12 cellular contexts compared by ENCODE assay signal in the genomic region with DNA sequence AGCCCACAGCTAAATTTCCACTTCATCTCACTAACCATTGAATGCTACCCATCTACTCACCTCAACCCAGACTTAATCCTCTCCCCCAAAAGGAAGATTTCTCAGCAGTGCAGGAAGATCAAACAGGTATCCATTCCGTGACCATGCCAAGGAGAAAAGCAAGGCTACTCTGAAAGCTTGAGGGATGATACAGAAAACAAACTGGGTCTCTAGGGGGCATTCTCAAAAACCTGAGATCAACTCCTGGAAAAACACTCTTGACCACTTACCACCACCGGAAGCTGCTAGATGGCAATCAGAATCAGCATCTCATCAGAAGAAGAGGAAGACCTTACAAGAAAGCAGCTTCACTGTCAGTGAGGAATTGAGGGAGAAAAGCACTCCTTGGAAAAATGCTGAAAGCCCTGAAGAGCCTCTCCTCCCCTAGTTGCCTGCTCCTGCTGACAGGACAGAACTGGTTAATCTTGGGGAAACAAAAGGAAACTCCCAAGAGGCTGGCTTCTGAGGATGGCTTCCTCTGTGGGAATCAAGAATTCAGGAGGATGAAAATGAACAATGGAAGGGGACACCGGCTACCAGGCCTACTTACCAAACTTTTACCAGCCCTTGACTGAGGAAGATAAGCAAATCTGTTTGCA. TPM values are rescaled to one million over a fixed set of nuclear protein-coding genes. Genes with fewer than 3 reads are reported as not detected.
DNase-seq lines count a peak whose midpoint lies in the region; ATAC-seq and TF ChIP-seq lines count a peak whose summit lies in the region.
"Had no signal": no experiment of that assay in that cellular context is flagged by ENCODE, and none has a peak within 500 bp of the region (broad histone marks: within the 10 kb centered on the region; RNA-seq: fewer than 3 reads in every experiment).

Gene ATP8B4 (minus strand): TSS at position 171 of the 638 bp plus-strand sequence. CDS start 12,267 bp downstream, outside the sequence.

- TF ChIP-seq CTCF in foreskin keratinocyte (conservative IDR thresholded peaks at IDR 0.05) (no peak), prostate gland (IDR thresholded peaks at IDR 0.05) (no peak)

- H3K4me3 Mint-ChIP-seq in activated CD4-positive, alpha-beta memory T cell treated with anti-CD3 and anti-CD28 coated beads, Interleukin-2, amount 10 ng/mL, durations not matched to agents 7 days and 5 days, result peak within 1 kb of the TSS; percentile 84
- H3K4me3 Mint-ChIP-seq: CD4-positive, CD25-positive, alpha-beta regulatory T cell had no signal

- peaks cover 2% of the 10 kb centered on the region for H3K27me3 Mint-ChIP-seq in activated CD4-positive, alpha-beta memory T cell treated with anti-CD3 and anti-CD28 coated beads, Interleukin-2, amount 10 ng/mL, durations not matched to agents 7 days and 5 days

- ATAC-seq in HG03025 (IDR thresholded peaks at IDR 0.05; ENCODE audit: low FRiP score, unreplicated experiment) (no peak), foreskin keratinocyte (no peak), HG03571 (IDR thresholded peaks at IDR 0.05; ENCODE audit: unreplicated experiment) (no peak)
- ATAC-seq: upper lobe of right lung had no signal

- no peaks in the 10 kb centered on the region for H3K36me3 ChIP-seq in ACC112 (ENCODE audit: insufficient read depth, low read length)
- H3K36me3 ChIP-seq in prostate gland, result no peaks in the 10 kb centered on the region
- H3K36me3 ChIP-seq: esophagus squamous epithelium, upper lobe of right lung had no signal

- H3K4me1 ChIP-seq in ACC112 (ENCODE audit: control insufficient read depth, insufficient read depth, low read length, unreplicated experiment) (peaks cover 9% of the 10 kb centered on the region), mononuclear cell (ENCODE audit: insufficient read depth, low read length) (peaks cover 44% of the 10 kb centered on the region), foreskin keratinocyte (no peaks in the 10 kb centered on the region), prostate gland (replicated peaks) (no peaks in the 10 kb centered on the region)
- H3K4me1 ChIP-seq: esophagus squamous epithelium, upper lobe of right lung had no signal

- H3K79me2 ChIP-seq in ACC112 (ENCODE audit: control insufficient read depth, insufficient read depth, low read length, unreplicated experiment), result no peaks in the 10 kb centered on the region

- DNase-seq in KBM-7, result peak; percentile 90
- peak; percentile 62 for DNase-seq in activated CD4-positive, alpha-beta memory T cell treated with anti-CD3 and anti-CD28 coated beads, Interleukin-2, amount 10 ng/mL, durations not matched to agents 7 days and 5 days
- DNase-seq in foreskin keratinocyte, result no peak
- no peak for DNase-seq in prostate gland (ENCODE audit: low spot score)
- DNase-seq: esophagus squamous epithelium, kidney glomerular epithelial cell, upper lobe of right lung had no signal

- TF ChIP-seq POLR2A in prostate gland (IDR thresholded peaks at IDR 0.05), result no peak

- POLR2A ChIA-PET in activated CD4-positive, alpha-beta memory T cell treated with anti-CD3 and anti-CD28 coated beads, Interleukin-2, amount 10 ng/mL, durations not matched to agents 7 days and 5 days (lab: Charles Lee), result interaction anchor here (1.0 to 4.8 kb wide), 6 partner anchors 9 to 231 kb away, joined by 3 to 34 read pairs (median 4); no protein-coding TSS in a partner anchor

- in situ Hi-C loops in KBM-7 (cut with MboI; ENCODE audit: low pct_unique_long_range_greater_than_20kb, low sequenced_read_pairs), result no loop called here

- CTCF ChIA-PET in activated CD4-positive, alpha-beta memory T cell treated with anti-CD3 and anti-CD28 coated beads, Interleukin-2, amount 10 ng/mL, durations not matched to agents 7 days and 5 days (lab: Charles Lee), result interaction anchor here (0.6 to 2.8 kb wide), 6 partner anchors 15 to 196 kb away, joined by 3 to 6 read pairs (median 4); no protein-coding TSS in a partner anchor

- 49% methylated on average over 3 of the region's 3 CpGs for whole genome bisulfite sequencing in prostate gland

- no peaks in the 10 kb centered on the region for H3K27me3 ChIP-seq in ACC112 (ENCODE audit: insufficient read depth, low read length)
- H3K27me3 ChIP-seq in mononuclear cell (ENCODE audit: insufficient read depth, low read length), result no peaks in the 10 kb centered on the region
- peaks cover 2% of the 10 kb centered on the region for H3K27me3 ChIP-seq in foreskin keratinocyte
- H3K27me3 ChIP-seq in prostate gland (replicated peaks; ENCODE audit: insufficient read depth), result no peaks in the 10 kb centered on the region
- H3K27me3 ChIP-seq: esophagus squamous epithelium, upper lobe of right lung had no signal

- H3K4me1 Mint-ChIP-seq in activated CD4-positive, alpha-beta memory T cell treated with anti-CD3 and anti-CD28 coated beads, Interleukin-2, amount 10 ng/mL, durations not matched to agents 7 days and 5 days, result peaks cover 54% of the 10 kb centered on the region
- H3K4me1 Mint-ChIP-seq: CD4-positive, CD25-positive, alpha-beta regulatory T cell had no signal

- H3K9me3 ChIP-seq in mononuclear cell (ENCODE audit: low read depth, low read length) (no peaks in the 10 kb centered on the region), prostate gland (no peaks in the 10 kb centered on the region)
- H3K9me3 ChIP-seq: esophagus squamous epithelium, upper lobe of right lung had no signal

- H3K27ac ChIP-seq in ACC112 (ENCODE audit: low read depth, low read length) (no peak within 1 kb of the TSS), foreskin keratinocyte (no peak within 1 kb of the TSS), prostate gland (no peak within 1 kb of the TSS)
- H3K27ac ChIP-seq: esophagus squamous epithelium, upper lobe of right lung had no signal

- H3K4me3 ChIP-seq in ACC112 (ENCODE audit: low read depth, low read length), result no peak within 1 kb of the TSS
- H3K4me3 ChIP-seq in mononuclear cell (ENCODE audit: low read length), result peak within 1 kb of the TSS; percentile 25
- no peak within 1 kb of the TSS for H3K4me3 ChIP-seq in prostate gland
- H3K4me3 ChIP-seq: esophagus squamous epithelium, upper lobe of right lung had no signal

- peak within 1 kb of the TSS; percentile 88 for H3K27ac Mint-ChIP-seq in activated CD4-positive, alpha-beta memory T cell treated with anti-CD3 and anti-CD28 coated beads, Interleukin-2, amount 10 ng/mL, durations not matched to agents 7 days and 5 days
- H3K27ac Mint-ChIP-seq: CD4-positive, CD25-positive, alpha-beta regulatory T cell had no signal

- intact Hi-C loops in prostate gland (cut with DNase I), result no loop called here

- H3K36me3 Mint-ChIP-seq in activated CD4-positive, alpha-beta memory T cell treated with anti-CD3 and anti-CD28 coated beads, Interleukin-2, amount 10 ng/mL, durations not matched to agents 7 days and 5 days (ENCODE audit: low read depth), result peaks cover 20% of the 10 kb centered on the region

- peak within 1 kb of the TSS; percentile 53 for H2AFZ ChIP-seq in ACC112 (ENCODE audit: low read length, unreplicated experiment)

- peaks cover 7% of the 10 kb centered on the region for H3K9me3 Mint-ChIP-seq in activated CD4-positive, alpha-beta memory T cell treated with anti-CD3 and anti-CD28 coated beads, Interleukin-2, amount 10 ng/mL, durations not matched to agents 7 days and 5 days

RNA-seq across cellular contexts. Expression of gene ATP8B4, which starts in this region (rescaled TPM):
- 10 to 100 TPM; 19.9 to 20.7 TPM for total RNA-seq in activated CD4-positive, alpha-beta memory T cell treated with anti-CD3 and anti-CD28 coated beads, Interleukin-2, amount 10 ng/mL, durations not matched to agents 7 days and 5 days
- 8.2 TPM for total RNA-seq in mononuclear cell
- not detected in 2 replicates for total RNA-seq in foreskin keratinocyte
- not detected in 2 replicates for polyA plus RNA-seq in foreskin keratinocyte
- total RNA-seq in prostate gland, result 10 to 100 TPM in 1 of 2 donors, 1 to 10 TPM in 1; 8.3 to 55.7 TPM
- polyA plus RNA-seq: CD4-positive, CD25-positive, alpha-beta regulatory T cell had no signal

Comparison
In these comparisons a context has a peak if more than half of its experiments do, and no peak if none do; other contexts are left out.
1. DNase-seq: peak in KBM-7 (single experiment) and activated CD4-positive, alpha-beta memory T cell treated with anti-CD3 and anti-CD28 coated beads, Interleukin-2, amount 10 ng/mL, durations not matched to agents 7 days and 5 days (single experiment); none in foreskin keratinocyte (0 of 2) and prostate gland (single experiment).